ENCODE assay signal across 1 cellular context in the genomic region with DNA sequence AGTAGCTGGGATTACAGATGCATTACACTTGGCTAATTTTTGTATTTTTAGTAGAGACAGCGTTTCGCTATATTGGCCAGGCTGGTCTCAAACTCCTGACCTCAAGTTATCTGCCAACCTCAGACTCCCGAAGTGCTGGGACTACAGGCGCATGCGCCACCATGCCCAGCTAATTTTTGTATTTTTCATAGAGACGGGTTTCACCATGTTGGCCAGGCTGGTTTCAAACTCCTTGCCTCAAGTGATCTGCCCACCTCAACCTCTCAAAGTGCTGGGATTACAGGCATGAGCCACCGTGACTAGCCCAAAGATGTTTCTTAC.
TF ChIP-seq lines count a peak whose summit lies in the region.

No MANE protein-coding gene starts in this region.

TF ChIP-seq in K562, 482 proteins besides CTCF, POLR2A, EP300 and RAD21:
- TF ChIP-seq SMAD4 (CRISPR knock-in tag; conservative IDR thresholded peaks at IDR 0.05) = 0 out of 2 replicates have a peak, but pooled peaks have one; percentile 11
- 0 out of 2 replicates have a peak, but pooled peaks have one; percentile 7 for TF ChIP-seq CXXC5 (CRISPR knock-in tag; IDR thresholded peaks at IDR 0.05)
- TF ChIP-seq, protein P1, sequence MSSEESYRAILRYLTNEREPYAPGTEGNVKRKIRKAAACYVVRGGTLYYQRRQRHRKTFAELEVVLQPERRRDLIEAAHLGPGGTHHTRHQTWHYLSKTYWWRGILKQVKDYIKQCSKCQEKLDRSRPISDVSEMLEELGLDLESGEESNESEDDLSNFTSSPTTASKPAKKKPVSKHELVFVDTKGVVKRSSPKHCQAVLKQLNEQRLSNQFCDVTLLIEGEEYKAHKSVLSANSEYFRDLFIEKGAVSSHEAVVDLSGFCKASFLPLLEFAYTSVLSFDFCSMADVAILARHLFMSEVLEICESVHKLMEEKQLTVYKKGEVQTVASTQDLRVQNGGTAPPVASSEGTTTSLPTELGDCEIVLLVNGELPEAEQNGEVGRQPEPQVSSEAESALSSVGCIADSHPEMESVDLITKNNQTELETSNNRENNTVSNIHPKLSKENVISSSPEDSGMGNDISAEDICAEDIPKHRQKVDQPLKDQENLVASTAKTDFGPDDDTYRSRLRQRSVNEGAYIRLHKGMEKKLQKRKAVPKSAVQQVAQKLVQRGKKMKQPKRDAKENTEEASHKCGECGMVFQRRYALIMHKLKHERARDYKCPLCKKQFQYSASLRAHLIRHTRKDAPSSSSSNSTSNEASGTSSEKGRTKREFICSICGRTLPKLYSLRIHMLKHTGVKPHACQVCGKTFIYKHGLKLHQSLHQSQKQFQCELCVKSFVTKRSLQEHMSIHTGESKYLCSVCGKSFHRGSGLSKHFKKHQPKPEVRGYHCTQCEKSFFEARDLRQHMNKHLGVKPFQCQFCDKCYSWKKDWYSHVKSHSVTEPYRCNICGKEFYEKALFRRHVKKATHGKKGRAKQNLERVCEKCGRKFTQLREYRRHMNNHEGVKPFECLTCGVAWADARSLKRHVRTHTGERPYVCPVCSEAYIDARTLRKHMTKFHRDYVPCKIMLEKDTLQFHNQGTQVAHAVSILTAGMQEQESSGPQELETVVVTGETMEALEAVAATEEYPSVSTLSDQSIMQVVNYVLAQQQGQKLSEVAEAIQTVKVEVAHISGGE (CRISPR knock-in tag; IDR thresholded peaks at IDR 0.05) = peak in 1 of 3 experiments; percentile 58; a peak in 1 of 6 replicates
- TF ChIP-seq, protein P2, sequence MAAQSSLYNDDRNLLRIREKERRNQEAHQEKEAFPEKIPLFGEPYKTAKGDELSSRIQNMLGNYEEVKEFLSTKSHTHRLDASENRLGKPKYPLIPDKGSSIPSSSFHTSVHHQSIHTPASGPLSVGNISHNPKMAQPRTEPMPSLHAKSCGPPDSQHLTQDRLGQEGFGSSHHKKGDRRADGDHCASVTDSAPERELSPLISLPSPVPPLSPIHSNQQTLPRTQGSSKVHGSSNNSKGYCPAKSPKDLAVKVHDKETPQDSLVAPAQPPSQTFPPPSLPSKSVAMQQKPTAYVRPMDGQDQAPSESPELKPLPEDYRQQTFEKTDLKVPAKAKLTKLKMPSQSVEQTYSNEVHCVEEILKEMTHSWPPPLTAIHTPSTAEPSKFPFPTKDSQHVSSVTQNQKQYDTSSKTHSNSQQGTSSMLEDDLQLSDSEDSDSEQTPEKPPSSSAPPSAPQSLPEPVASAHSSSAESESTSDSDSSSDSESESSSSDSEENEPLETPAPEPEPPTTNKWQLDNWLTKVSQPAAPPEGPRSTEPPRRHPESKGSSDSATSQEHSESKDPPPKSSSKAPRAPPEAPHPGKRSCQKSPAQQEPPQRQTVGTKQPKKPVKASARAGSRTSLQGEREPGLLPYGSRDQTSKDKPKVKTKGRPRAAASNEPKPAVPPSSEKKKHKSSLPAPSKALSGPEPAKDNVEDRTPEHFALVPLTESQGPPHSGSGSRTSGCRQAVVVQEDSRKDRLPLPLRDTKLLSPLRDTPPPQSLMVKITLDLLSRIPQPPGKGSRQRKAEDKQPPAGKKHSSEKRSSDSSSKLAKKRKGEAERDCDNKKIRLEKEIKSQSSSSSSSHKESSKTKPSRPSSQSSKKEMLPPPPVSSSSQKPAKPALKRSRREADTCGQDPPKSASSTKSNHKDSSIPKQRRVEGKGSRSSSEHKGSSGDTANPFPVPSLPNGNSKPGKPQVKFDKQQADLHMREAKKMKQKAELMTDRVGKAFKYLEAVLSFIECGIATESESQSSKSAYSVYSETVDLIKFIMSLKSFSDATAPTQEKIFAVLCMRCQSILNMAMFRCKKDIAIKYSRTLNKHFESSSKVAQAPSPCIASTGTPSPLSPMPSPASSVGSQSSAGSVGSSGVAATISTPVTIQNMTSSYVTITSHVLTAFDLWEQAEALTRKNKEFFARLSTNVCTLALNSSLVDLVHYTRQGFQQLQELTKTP (IDR thresholded peaks at IDR 0.05; ENCODE audit: low read depth in 1 of 2, partially characterized antibody in 2 of 2) = peak in 1 of 2 experiments; percentile 13
